1 cellular context compared by ENCODE assay signal in the genomic region with DNA sequence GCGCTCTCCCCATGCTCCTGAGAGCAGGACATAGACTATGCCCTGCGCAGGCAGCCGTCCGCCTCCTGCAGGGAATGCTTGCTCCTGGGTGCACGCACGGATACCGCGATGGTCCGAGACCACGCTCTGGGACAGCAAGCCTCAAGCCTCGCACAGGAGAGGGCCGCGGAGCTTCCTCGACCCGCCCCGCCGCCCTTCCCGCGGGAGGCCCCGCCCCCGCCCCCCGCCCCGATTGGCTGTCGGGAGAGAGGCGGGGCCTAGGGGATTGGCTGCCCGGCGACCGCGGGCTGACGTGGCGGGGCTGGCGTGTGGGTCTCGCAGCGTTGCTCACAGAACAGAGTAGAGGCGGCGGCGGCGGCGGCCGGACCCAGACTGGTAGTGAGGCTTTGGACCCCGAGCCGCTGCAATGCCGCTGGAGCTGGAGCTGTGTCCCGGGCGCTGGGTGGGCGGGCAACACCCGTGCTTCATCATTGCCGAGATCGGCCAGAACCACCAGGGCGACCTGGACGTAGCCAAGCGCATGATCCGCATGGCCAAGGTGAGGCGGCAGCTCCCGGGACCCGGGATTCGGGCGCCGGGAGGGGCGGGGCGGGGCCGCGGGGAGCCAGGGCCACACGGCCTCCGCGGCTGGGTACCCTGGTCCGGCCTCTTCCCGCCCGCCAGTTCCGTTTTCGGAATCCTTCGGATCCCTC.
TF ChIP-seq lines count a peak whose summit lies in the region.

TSS of gene NANS (plus strand) at position 330 of the 692 bp plus-strand sequence. CDS start at position 407, 77 bp downstream.

TF ChIP-seq in HCT116, 20 proteins besides CTCF, POLR2A, EP300 and RAD21 (continued from another document):
- TF ChIP-seq, protein P1, sequence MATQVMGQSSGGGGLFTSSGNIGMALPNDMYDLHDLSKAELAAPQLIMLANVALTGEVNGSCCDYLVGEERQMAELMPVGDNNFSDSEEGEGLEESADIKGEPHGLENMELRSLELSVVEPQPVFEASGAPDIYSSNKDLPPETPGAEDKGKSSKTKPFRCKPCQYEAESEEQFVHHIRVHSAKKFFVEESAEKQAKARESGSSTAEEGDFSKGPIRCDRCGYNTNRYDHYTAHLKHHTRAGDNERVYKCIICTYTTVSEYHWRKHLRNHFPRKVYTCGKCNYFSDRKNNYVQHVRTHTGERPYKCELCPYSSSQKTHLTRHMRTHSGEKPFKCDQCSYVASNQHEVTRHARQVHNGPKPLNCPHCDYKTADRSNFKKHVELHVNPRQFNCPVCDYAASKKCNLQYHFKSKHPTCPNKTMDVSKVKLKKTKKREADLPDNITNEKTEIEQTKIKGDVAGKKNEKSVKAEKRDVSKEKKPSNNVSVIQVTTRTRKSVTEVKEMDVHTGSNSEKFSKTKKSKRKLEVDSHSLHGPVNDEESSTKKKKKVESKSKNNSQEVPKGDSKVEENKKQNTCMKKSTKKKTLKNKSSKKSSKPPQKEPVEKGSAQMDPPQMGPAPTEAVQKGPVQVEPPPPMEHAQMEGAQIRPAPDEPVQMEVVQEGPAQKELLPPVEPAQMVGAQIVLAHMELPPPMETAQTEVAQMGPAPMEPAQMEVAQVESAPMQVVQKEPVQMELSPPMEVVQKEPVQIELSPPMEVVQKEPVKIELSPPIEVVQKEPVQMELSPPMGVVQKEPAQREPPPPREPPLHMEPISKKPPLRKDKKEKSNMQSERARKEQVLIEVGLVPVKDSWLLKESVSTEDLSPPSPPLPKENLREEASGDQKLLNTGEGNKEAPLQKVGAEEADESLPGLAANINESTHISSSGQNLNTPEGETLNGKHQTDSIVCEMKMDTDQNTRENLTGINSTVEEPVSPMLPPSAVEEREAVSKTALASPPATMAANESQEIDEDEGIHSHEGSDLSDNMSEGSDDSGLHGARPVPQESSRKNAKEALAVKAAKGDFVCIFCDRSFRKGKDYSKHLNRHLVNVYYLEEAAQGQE (IDR thresholded peaks at IDR 0.05; ENCODE audit: low read depth) = no peak
- TF ChIP-seq JUND (IDR thresholded peaks at IDR 0.05) (peak; percentile 9; the same call in 1 of the 2 replicates), FOSL1 (IDR thresholded peaks at IDR 0.05; ENCODE audit: low read depth) (no peak), CBX3 (IDR thresholded peaks at IDR 0.05; ENCODE audit: low read depth) (0 out of 2 replicates have a peak, but pooled peaks have one; percentile 53), TCF7L2 (IDR thresholded peaks at IDR 0.05; ENCODE audit: borderline replicate concordance, extremely low read depth, insufficient read depth, insufficient read length) (no peak), POLR2AphosphoS5 (IDR thresholded peaks at IDR 0.05; ENCODE audit: low read depth, low read length) (peak; percentile 97)
- TF ChIP-seq, protein P2, sequence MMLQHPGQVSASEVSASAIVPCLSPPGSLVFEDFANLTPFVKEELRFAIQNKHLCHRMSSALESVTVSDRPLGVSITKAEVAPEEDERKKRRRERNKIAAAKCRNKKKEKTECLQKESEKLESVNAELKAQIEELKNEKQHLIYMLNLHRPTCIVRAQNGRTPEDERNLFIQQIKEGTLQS (IDR thresholded peaks at IDR 0.05) = no peak
